16 cellular contexts compared by ENCODE assay signal in the genomic region with DNA sequence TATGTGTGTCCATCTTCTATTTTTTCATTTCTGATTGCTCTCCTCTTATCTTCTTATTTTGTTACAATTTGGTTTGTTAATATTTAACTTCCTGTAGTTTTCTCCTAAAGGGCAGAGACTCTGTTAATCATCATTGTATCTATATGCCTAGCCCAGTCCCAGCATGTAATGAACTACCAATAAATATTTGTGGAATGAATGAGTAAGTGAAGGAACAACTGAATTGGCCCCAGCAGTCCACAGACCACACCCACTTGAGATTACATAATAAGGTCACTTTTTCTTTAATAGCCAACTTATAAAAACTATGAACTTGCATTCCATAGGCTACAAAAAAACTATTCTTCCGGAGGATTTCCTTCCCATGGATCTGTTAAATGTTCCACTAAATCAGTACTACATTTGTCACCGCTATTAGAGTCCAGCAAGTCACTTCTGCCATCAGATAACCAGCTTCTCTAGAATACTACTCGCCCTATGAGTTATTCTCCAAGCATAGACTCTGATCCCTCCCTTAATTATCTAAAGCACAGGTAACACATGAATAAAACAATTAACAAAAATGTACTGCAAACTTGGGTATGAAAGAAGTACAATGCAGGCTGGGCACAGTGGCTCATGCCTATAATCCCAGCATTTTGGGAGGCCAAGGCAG.
A peak's percentile ranks its signal among the peaks of the same experiment; 100 is the strongest.
DNase-seq lines count a peak whose midpoint lies in the region; ATAC-seq and FAIRE-seq lines count a peak whose summit lies in the region.
"Had no signal": no experiment of that assay in that cellular context is flagged by ENCODE, and none has a peak within 500 bp of the region (broad histone marks: within the 10 kb centered on the region; RNA-seq: fewer than 3 reads in every experiment).

No MANE protein-coding gene starts in this region.

- DNase-seq in AG20443 (ENCODE audit: low spot score) (peak; percentile 64), HTR-8/SVneo (ENCODE audit: insufficient read length, low spot score) (peak; percentile 26), kidney glomerular epithelial cell (lab: John Stamatoyannopoulos, UW) (peak; percentile 29), NCI-H69 (lab: John Stamatoyannopoulos, UW) (no peak)
- DNase-seq in stimulated activated CD4-positive, alpha-beta T cell treated with anti-CD3 and anti-CD28 coated beads, Interleukin-4, amount 100 ng/mL, for 1 hour, result no peak
- DNase-seq: activated CD4-positive, alpha-beta T cell treated with anti-CD3 and anti-CD28 coated beads for 4 hours; activated naive CD4-positive, alpha-beta T cell treated with anti-CD3 and anti-CD28 coated beads, Interleukin-2, amount 10 ng/mL, durations not matched to agents 7 days and 5 days; DMS79; gastrocnemius medialis; naive thymus-derived CD8-positive, alpha-beta T cell; NK-92 treated with Interleukin-12 subunit alpha and Interleukin-12 subunit beta, amount 100 ng/mL, for 24 hours; psoas muscle; SHP77 had no signal

- FAIRE-seq in HTR-8/SVneo (lab: Jason Lieb, UNC), result no peak
- FAIRE-seq in colon (lab: Jason Lieb, UNC), result peak; percentile 75

- ATAC-seq in GM21390 (IDR thresholded peaks at IDR 0.05; ENCODE audit: unreplicated experiment) (no peak), GM19467 (IDR thresholded peaks at IDR 0.05; ENCODE audit: unreplicated experiment) (no peak)
- ATAC-seq: gastrocnemius medialis; naive thymus-derived CD8-positive, alpha-beta T cell; psoas muscle had no signal

Comparison
In these comparisons a context has a peak if more than half of its experiments do, and no peak if none do; other contexts are left out.
1. DNase-seq: peak in AG20443 (single experiment), HTR-8/SVneo (single experiment) and kidney glomerular epithelial cell (single experiment); none in NCI-H69 (single experiment) and stimulated activated CD4-positive, alpha-beta T cell treated with anti-CD3 and anti-CD28 coated beads, Interleukin-4, amount 100 ng/mL, for 1 hour (single experiment).